Comparison of ENCODE assay signal across 8 cellular contexts in genomic region chr3:127970966-127971592, GRCh38. TPM values are rescaled to one million over a fixed set of nuclear protein-coding genes. Genes with fewer than 3 reads are reported as not detected.
DNase-seq lines count a peak whose midpoint lies in the region; ATAC-seq and TF ChIP-seq lines count a peak whose summit lies in the region.

No MANE protein-coding gene starts in this region.

- no peak overlapping the region for H3K4me3 ChIP-seq in GM12875 (ENCODE audit: low read depth, low read length)
- no peak overlapping the region for H3K4me3 ChIP-seq in SU-DHL-6 (ENCODE audit: insufficient read depth, low read length, poor library complexity, severe bottlenecking)
- H3K4me3 ChIP-seq in fibroblast of the aortic adventitia (ENCODE audit: low read depth, low read length) = no peak overlapping the region

- no peaks in the 10 kb centered on the region for H3K9me3 ChIP-seq in SU-DHL-6 (ENCODE audit: insufficient read depth, low read length)

- peak; percentile 78 for TF ChIP-seq CTCF in GM12875 (IDR thresholded peaks at IDR 0.05; ENCODE audit: borderline replicate concordance, insufficient read depth, low read depth, low read length)
- TF ChIP-seq CTCF in SU-DHL-6 (IDR thresholded peaks at IDR 0.05; ENCODE audit: insufficient read depth, low read length, poor library complexity, severe bottlenecking) = peak; percentile 57
- TF ChIP-seq CTCF in fibroblast of the aortic adventitia (IDR thresholded peaks at IDR 0.05; ENCODE audit: insufficient read depth, low read length) = peak; percentile 74
- peak; percentile 80 for TF ChIP-seq CTCF in neural crest cell (conservative IDR thresholded peaks at IDR 0.05)

- H3K27me3 ChIP-seq in SU-DHL-6 (ENCODE audit: low read length) = no peaks in the 10 kb centered on the region

- peak; percentile 60 to 77 for DNase-seq in AML-193 (lab: John Stamatoyannopoulos, UW)
- DNase-seq in NCI-H1417 (lab: John Stamatoyannopoulos, UW) = peak; percentile 45 to 85 (median 61)
- peak; percentile 72 for DNase-seq in fibroblast of the aortic adventitia (ENCODE audit: low read depth)
- DNase-seq in neural crest cell (ENCODE audit: low read depth, low spot score) = no peak
- DNase-seq in activated CD8-positive, alpha-beta memory T cell treated with anti-CD3 and anti-CD28 coated beads for 24 hours = no peak

- no peak for ATAC-seq in HG03457 (IDR thresholded peaks at IDR 0.05; ENCODE audit: unreplicated experiment)

- no peak overlapping the region for H3K27ac Mint-ChIP-seq in neural crest cell (ENCODE audit: unreplicated experiment)

- no peak overlapping the region for H3K4me2 ChIP-seq in SU-DHL-6 (ENCODE audit: low read depth, low read length, poor library complexity, severe bottlenecking)

- no peaks in the 10 kb centered on the region for H3F3A ChIP-seq in SU-DHL-6 (ENCODE audit: insufficient read depth)

- H3K79me2 ChIP-seq in SU-DHL-6 (ENCODE audit: insufficient read depth, low read length) = no peaks in the 10 kb centered on the region

- no peak overlapping the region for H3K27ac ChIP-seq in SU-DHL-6 (ENCODE audit: low read depth, low read length)

- no peak overlapping the region for H3K4me3 Mint-ChIP-seq in neural crest cell

- H3K4me1 Mint-ChIP-seq in neural crest cell = peaks cover 4% of the 10 kb centered on the region

- H3K9me2 ChIP-seq in SU-DHL-6 (replicated peaks; ENCODE audit: insufficient read depth, low read length) = no peaks in the 10 kb centered on the region

- no peaks in the 10 kb centered on the region for H3K36me3 ChIP-seq in SU-DHL-6 (ENCODE audit: low read length)

- no peaks in the 10 kb centered on the region for H4K20me1 ChIP-seq in SU-DHL-6 (ENCODE audit: low read depth, low read length)

- H3K27me3 Mint-ChIP-seq in neural crest cell (ENCODE audit: low read depth) = peaks cover 28% of the 10 kb centered on the region

- H3K36me3 Mint-ChIP-seq in neural crest cell (ENCODE audit: low read depth) = no peaks in the 10 kb centered on the region

- no peak overlapping the region for H3K9ac ChIP-seq in SU-DHL-6 (ENCODE audit: low read length)

- no peaks in the 10 kb centered on the region for H3K9me3 Mint-ChIP-seq in neural crest cell

- no peak overlapping the region for H2AFZ ChIP-seq in SU-DHL-6 (ENCODE audit: low read depth, low read length, severe bottlenecking)

RNA-seq across cellular contexts. Expression of gene KBTBD12, which starts 56.0 kb away (rescaled TPM):
- under 0.01 TPM in 1 of 2 replicates, not detected in the other for total RNA-seq in fibroblast of the aortic adventitia (ENCODE audit: low replicate concordance)
- total RNA-seq in neural crest cell = not detected in 2 replicates

Comparison
In these comparisons a context has a peak if more than half of its experiments do, and no peak if none do; other contexts are left out.
1. DNase-seq: peak in AML-193 (2 of 2), NCI-H1417 (3 of 3) and fibroblast of the aortic adventitia (single experiment); none in neural crest cell (single experiment) and activated CD8-positive, alpha-beta memory T cell treated with anti-CD3 and anti-CD28 coated beads for 24 hours (single experiment).
2. Peak in every context shown above with its lines, with median percentiles within 50 percentile points of each other: CTCF ChIP-seq.